ENCODE assay signal across 24 cellular contexts in the genomic region with DNA sequence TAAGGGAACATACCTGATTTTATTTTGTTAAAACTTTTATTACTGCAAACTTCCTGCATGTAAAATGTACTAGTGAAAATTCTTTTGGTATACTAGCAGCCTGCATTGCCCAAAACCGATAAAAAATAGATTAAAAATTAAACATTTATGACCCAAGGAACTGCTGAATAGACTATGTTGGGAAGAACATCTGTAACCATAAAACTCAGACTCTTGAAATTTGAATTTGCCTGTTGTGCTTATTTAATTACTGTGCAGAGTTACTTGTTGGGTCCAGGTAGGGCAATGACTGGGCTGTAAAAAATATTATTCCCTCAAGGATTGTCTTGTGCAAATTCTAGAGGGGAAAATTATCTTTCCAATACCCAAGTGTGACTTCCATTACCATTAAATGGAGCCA.
"Had no signal": no experiment of that assay in that cellular context is flagged by ENCODE, and none has a peak within 500 bp of the region (broad histone marks: within the 10 kb centered on the region; RNA-seq: fewer than 3 reads in every experiment).

No MANE protein-coding gene starts in this region.

- H3K4me3 ChIP-seq: K562, SJCRH30 had no signal

- H3K27ac Mint-ChIP-seq: activated CD8-positive, alpha-beta memory T cell treated with anti-CD3 and anti-CD28 coated beads, Interleukin-2, amount 10 ng/mL, durations not matched to agents 7 days and 5 days; activated naive CD4-positive, alpha-beta T cell treated with anti-CD3 and anti-CD28 coated beads, Interleukin-2, amount 50 U/mL, for 72 hours; activated naive CD8-positive, alpha-beta T cell treated with anti-CD3 and anti-CD28 coated beads, Interleukin-2, amount 50 U/mL, for 24 hours; activated T-cell treated with anti-CD3 and anti-CD28 coated beads, Interleukin-2, amount 50 U/mL, for 24 hours; brain; T-helper 2 cell treated with Interferon-gamma antibody and Interleukin-4, amounts not matched to agents 5 μg/mL and 100 μg/mL, for 36 hours; WTC11 had no signal

- H3K36me3 Mint-ChIP-seq: activated CD8-positive, alpha-beta memory T cell treated with anti-CD3 and anti-CD28 coated beads, Interleukin-2, amount 10 ng/mL, durations not matched to agents 7 days and 5 days; brain had no signal

- H3K27me3 Mint-ChIP-seq: activated CD8-positive, alpha-beta memory T cell treated with anti-CD3 and anti-CD28 coated beads, Interleukin-2, amount 10 ng/mL, durations not matched to agents 7 days and 5 days; activated naive CD8-positive, alpha-beta T cell treated with anti-CD3 and anti-CD28 coated beads, Interleukin-2, amount 50 U/mL, for 24 hours had no signal

- H3K36me3 ChIP-seq: SJCRH30 had no signal

- H3K27me3 ChIP-seq: SJCRH30 had no signal

- DNase-seq: activated CD4-positive, alpha-beta T cell treated with anti-CD3 and anti-CD28 coated beads for 48 hours; activated CD4-positive, alpha-beta T cell treated with anti-CD3 and anti-CD28 coated beads, Interleukin-2, amount 50 U/mL, for 48 hours; activated CD4-positive, CD25-positive, alpha-beta regulatory T cell treated with anti-CD3 and anti-CD28 coated beads, Interleukin-2, amount 50 U/mL, for 72 hours; activated CD8-positive, alpha-beta memory T cell treated with anti-CD3 and anti-CD28 coated beads, Interleukin-2, amount 10 ng/mL, durations not matched to agents 7 days and 5 days; activated effector memory CD4-positive, alpha-beta T cell treated with anti-CD3 and anti-CD28 coated beads, Interleukin-2, amount 50 U/mL, for 16 hours; activated naive CD4-positive, alpha-beta T cell treated with Interleukin-2 at 50 U/mL for 16 hours; activated naive CD8-positive, alpha-beta T cell treated with anti-CD3 and anti-CD28 coated beads, Interleukin-2, amount 50 U/mL, for 24 hours; activated T-cell treated with anti-CD3 and anti-CD28 coated beads, Interleukin-2, amount 50 U/mL, for 24 hours; amniotic stem cell; Karpas-422; MM.1S; NCI-H1694 treated with DMSO at 0.1 percent for 48 hours; NCI-H446 treated with DMSO at 0.1 percent for 48 hours; NCI-H524 treated with DMSO at 0.1 percent for 48 hours; Right ventricle myocardium superior; SJCRH30; SK-N-SH had no signal

- H3K27ac ChIP-seq: RWPE1, SJCRH30 had no signal

- H3K4me1 Mint-ChIP-seq: activated CD8-positive, alpha-beta memory T cell treated with anti-CD3 and anti-CD28 coated beads, Interleukin-2, amount 10 ng/mL, durations not matched to agents 7 days and 5 days; activated naive CD8-positive, alpha-beta T cell treated with anti-CD3 and anti-CD28 coated beads, Interleukin-2, amount 50 U/mL, for 24 hours; central memory CD8-positive, alpha-beta T cell had no signal

- H3K4me3 Mint-ChIP-seq: activated CD8-positive, alpha-beta memory T cell treated with anti-CD3 and anti-CD28 coated beads, Interleukin-2, amount 10 ng/mL, durations not matched to agents 7 days and 5 days; activated naive CD8-positive, alpha-beta T cell treated with anti-CD3 and anti-CD28 coated beads, Interleukin-2, amount 50 U/mL, for 24 hours; activated T-cell treated with anti-CD3 and anti-CD28 coated beads, Interleukin-2, amount 50 U/mL, for 24 hours; brain; central memory CD8-positive, alpha-beta T cell; T-helper 2 cell treated with Interferon-gamma antibody and Interleukin-4, amounts not matched to agents 5 μg/mL and 100 μg/mL, for 36 hours; WTC11 had no signal

- H3K4me1 ChIP-seq: SJCRH30 had no signal

- ATAC-seq: activated CD8-positive, alpha-beta memory T cell treated with anti-CD3 and anti-CD28 coated beads, Interleukin-2, amount 10 ng/mL, durations not matched to agents 7 days and 5 days; activated naive CD4-positive, alpha-beta T cell treated with anti-CD3 and anti-CD28 coated beads, Interleukin-2, amount 50 U/mL, for 72 hours; activated naive CD8-positive, alpha-beta T cell treated with anti-CD3 and anti-CD28 coated beads, Interleukin-2, amount 50 U/mL, for 24 hours; K562; WTC11 had no signal

- H3K9me3 ChIP-seq: SJCRH30, SK-N-SH had no signal
